Comparison of ENCODE assay signal across 8 cellular contexts in genomic region chrX:49101629-49101984, GRCh38. TPM values are rescaled to one million over a fixed set of nuclear protein-coding genes. Genes with fewer than 3 reads are reported as not detected.
A peak's percentile ranks its signal among the peaks of the same experiment; 100 is the strongest.
DNase-seq lines count a peak whose midpoint lies in the region; ATAC-seq and TF ChIP-seq lines count a peak whose summit lies in the region.

No MANE protein-coding gene starts in this region.

- no peaks in the 10 kb centered on the region for H3K36me3 ChIP-seq in subcutaneous abdominal adipose tissue (ENCODE audit: control insufficient read depth in 5 of 5, insufficient read depth in 5 of 5, low read length in 5 of 5)

- peak overlapping the region; percentile 95 for H3K27ac Mint-ChIP-seq in activated B cell treated with CpG ODN at 0.5 μM for 24 hours

- H3K4me1 ChIP-seq in subcutaneous abdominal adipose tissue (ENCODE audit: control insufficient read depth in 5 of 5, insufficient read depth in 5 of 5, low read length in 5 of 5): peaks cover 0 to 10% (median 4%) of the 10 kb centered on the region in 5 donors

- no peaks in the 10 kb centered on the region for H3K27me3 Mint-ChIP-seq in activated B cell treated with CpG ODN at 0.5 μM for 24 hours

- no peak for DNase-seq in activated B cell treated with CpG ODN at 0.5 μM for 24 hours
- peak; percentile 16 for DNase-seq in iPS-NIHi11 (ENCODE audit: low spot score)
- DNase-seq in AG08396 (ENCODE audit: low spot score): no peak
- DNase-seq in GM19240 (ENCODE audit: insufficient read length, low spot score): no peak

- TF ChIP-seq CTCF in 22Rv1 (IDR thresholded peaks at IDR 0.05): no peak
- no peak for TF ChIP-seq CTCF in activated B cell treated with CpG ODN at 0.5 μM for 24 hours (IDR thresholded peaks at IDR 0.05)

- H3K27me3 ChIP-seq in subcutaneous abdominal adipose tissue (ENCODE audit: control insufficient read depth in 5 of 5, insufficient read depth in 4 of 5, low read length in 5 of 5): peaks cover 0 to 3% (median 0%) of the 10 kb centered on the region in 5 donors

- H3K4me3 ChIP-seq in subcutaneous abdominal adipose tissue (ENCODE audit: low read depth in 1 of 5, low read length in 5 of 5): peak overlapping the region in 4 of 5 donors; percentile 45 to 72 (median 60)

- POLR2A ChIA-PET in activated B cell treated with CpG ODN at 0.5 μM for 24 hours (lab: Charles Lee): interaction anchor here (0.7 to 1.9 kb wide), 9 partner anchors 12 to 167 kb away, joined by 3 to 7 read pairs (median 5); partner anchors contain the start of genes GRIPAP1, PRAF2 and WDR45

- peaks cover 9% of the 10 kb centered on the region for H3K4me1 Mint-ChIP-seq in activated B cell treated with CpG ODN at 0.5 μM for 24 hours

- H3K9me3 Mint-ChIP-seq in activated B cell treated with CpG ODN at 0.5 μM for 24 hours: no peaks in the 10 kb centered on the region

- CTCF ChIA-PET in activated B cell treated with CpG ODN at 0.5 μM for 24 hours (lab: Charles Lee): no interaction called here

- intact Hi-C loops in activated B cell treated with CpG ODN at 0.5 μM for 24 hours (cut with micrococcal nuclease): loop anchor here (1.0 to 10.0 kb wide), 7 partner anchors 21 to 209 kb away; partner anchors contain the start of genes GPKOW, MAGIX, OTUD5 and TFE3

- peak overlapping the region; percentile 90 for H3K4me3 Mint-ChIP-seq in activated B cell treated with CpG ODN at 0.5 μM for 24 hours

- H3K27ac ChIP-seq in 22Rv1 (peak overlapping the region; percentile 82), subcutaneous abdominal adipose tissue (ENCODE audit: low read depth, low read length) (peak overlapping the region; percentile 82)

- H3K36me3 Mint-ChIP-seq in activated B cell treated with CpG ODN at 0.5 μM for 24 hours (ENCODE audit: low read depth): peaks cover 2% of the 10 kb centered on the region

- peaks cover 0 to 4% (median 0%) of the 10 kb centered on the region in 5 donors for H3K9me3 ChIP-seq in subcutaneous abdominal adipose tissue (ENCODE audit: control insufficient read depth in 5 of 5, low read length in 5 of 5)

- H3K9ac ChIP-seq in subcutaneous abdominal adipose tissue (ENCODE audit: low read length in 5 of 5): peak overlapping the region in 3 of 5 donors; percentile 51 to 66 (median 59)

- ATAC-seq in GM21717 (IDR thresholded peaks at IDR 0.05; ENCODE audit: unreplicated experiment): peak; percentile 3
- ATAC-seq in activated B cell treated with CpG ODN at 0.5 μM for 24 hours (ENCODE audit: low read depth): no peak
- ATAC-seq in HG03457 (IDR thresholded peaks at IDR 0.05; ENCODE audit: unreplicated experiment): no peak

RNA-seq across cellular contexts. Expression of gene WDR45, which starts 21.9 kb away (rescaled TPM):
- total RNA-seq in activated B cell treated with CpG ODN at 0.5 μM for 24 hours: 48.8 and 55.8 TPM in 2 replicates

RNA-seq across cellular contexts. Expression of gene GPKOW, which starts 21.9 kb away (rescaled TPM):
- 18.7 and 19.6 TPM in 2 replicates for total RNA-seq in activated B cell treated with CpG ODN at 0.5 μM for 24 hours

RNA-seq across cellular contexts. Expression of gene PRAF2, which starts 27.8 kb away (rescaled TPM):
- total RNA-seq in activated B cell treated with CpG ODN at 0.5 μM for 24 hours: 10.6 and 11.6 TPM in 2 replicates

RNA-seq across cellular contexts. Expression of gene CCDC120, which starts 42.8 kb away (rescaled TPM):
- total RNA-seq in activated B cell treated with CpG ODN at 0.5 μM for 24 hours: 7.9 and 8.9 TPM in 2 replicates

RNA-seq across cellular contexts. Expression of gene TFE3, which starts 58.5 kb away (rescaled TPM):
- total RNA-seq in activated B cell treated with CpG ODN at 0.5 μM for 24 hours: 31.1 and 33.3 TPM in 2 replicates
